ENCODE assay signal across 1 cellular context in the genomic region with DNA sequence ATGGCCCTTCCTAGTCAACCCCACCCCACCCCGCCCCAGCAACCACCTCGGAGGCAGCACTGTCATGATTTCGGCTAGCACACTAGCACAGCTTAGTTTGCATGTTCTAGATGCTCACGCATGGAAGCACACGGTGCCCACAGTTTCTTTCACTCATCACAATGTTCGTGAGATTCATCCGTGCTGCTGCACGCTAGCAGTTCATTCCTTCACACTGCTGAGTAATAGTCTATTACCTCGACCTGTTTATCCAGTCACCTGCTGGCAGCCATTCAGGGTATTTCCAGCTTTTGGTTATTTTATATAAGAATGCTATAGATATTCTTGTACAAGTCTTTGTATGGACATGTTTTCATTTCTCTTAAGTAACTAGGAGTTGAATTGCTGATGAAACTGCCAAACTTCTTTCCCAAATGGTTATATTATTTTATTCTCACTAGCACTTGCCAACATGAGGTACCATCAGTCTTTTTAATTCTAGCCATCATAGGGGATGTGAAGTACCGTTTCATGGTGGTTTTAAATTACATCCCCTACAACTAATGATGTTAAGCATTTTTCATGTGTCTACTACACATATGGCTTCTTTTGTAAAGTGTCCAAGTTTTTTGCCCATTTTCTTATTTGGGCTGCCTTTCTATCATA.
TF ChIP-seq lines count a peak whose summit lies in the region.

No MANE protein-coding gene starts in this region.

TF ChIP-seq in GM23338, 12 proteins besides CTCF, POLR2A, EP300 and RAD21 (continued from another document):
- TF ChIP-seq, protein P1, sequence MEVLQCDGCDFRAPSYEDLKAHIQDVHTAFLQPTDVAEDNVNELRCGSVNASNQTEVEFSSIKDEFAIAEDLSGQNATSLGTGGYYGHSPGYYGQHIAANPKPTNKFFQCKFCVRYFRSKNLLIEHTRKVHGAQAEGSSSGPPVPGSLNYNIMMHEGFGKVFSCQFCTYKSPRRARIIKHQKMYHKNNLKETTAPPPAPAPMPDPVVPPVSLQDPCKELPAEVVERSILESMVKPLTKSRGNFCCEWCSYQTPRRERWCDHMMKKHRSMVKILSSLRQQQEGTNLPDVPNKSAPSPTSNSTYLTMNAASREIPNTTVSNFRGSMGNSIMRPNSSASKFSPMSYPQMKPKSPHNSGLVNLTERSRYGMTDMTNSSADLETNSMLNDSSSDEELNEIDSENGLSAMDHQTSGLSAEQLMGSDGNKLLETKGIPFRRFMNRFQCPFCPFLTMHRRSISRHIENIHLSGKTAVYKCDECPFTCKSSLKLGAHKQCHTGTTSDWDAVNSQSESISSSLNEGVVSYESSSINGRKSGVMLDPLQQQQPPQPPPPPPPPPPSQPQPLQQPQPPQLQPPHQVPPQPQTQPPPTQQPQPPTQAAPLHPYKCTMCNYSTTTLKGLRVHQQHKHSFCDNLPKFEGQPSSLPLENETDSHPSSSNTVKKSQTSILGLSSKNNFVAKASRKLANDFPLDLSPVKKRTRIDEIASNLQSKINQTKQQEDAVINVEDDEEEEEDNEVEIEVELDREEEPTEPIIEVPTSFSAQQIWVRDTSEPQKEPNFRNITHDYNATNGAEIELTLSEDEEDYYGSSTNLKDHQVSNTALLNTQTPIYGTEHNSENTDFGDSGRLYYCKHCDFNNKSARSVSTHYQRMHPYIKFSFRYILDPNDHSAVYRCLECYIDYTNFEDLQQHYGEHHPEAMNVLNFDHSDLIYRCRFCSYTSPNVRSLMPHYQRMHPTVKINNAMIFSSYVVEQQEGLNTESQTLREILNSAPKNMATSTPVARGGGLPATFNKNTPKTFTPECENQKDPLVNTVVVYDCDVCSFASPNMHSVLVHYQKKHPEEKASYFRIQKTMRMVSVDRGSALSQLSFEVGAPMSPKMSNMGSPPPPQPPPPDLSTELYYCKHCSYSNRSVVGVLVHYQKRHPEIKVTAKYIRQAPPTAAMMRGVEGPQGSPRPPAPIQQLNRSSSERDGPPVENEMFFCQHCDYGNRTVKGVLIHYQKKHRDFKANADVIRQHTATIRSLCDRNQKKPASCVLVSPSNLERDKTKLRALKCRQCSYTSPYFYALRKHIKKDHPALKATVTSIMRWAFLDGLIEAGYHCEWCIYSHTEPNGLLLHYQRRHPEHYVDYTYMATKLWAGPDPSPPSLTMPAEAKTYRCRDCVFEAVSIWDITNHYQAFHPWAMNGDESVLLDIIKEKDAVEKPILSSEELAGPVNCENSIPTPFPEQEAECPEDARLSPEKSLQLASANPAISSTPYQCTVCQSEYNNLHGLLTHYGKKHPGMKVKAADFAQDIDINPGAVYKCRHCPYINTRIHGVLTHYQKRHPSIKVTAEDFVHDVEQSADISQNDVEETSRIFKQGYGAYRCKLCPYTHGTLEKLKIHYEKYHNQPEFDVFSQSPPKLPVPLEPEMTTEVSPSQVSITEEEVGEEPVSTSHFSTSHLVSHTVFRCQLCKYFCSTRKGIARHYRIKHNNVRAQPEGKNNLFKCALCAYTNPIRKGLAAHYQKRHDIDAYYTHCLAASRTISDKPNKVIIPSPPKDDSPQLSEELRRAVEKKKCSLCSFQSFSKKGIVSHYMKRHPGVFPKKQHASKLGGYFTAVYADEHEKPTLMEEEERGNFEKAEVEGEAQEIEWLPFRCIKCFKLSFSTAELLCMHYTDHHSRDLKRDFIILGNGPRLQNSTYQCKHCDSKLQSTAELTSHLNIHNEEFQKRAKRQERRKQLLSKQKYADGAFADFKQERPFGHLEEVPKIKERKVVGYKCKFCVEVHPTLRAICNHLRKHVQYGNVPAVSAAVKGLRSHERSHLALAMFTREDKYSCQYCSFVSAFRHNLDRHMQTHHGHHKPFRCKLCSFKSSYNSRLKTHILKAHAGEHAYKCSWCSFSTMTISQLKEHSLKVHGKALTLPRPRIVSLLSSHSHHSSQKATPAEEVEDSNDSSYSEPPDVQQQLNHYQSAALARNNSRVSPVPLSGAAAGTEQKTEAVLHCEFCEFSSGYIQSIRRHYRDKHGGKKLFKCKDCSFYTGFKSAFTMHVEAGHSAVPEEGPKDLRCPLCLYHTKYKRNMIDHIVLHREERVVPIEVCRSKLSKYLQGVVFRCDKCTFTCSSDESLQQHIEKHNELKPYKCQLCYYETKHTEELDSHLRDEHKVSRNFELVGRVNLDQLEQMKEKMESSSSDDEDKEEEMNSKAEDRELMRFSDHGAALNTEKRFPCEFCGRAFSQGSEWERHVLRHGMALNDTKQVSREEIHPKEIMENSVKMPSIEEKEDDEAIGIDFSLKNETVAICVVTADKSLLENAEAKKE (CRISPR knock-in tag; IDR thresholded peaks at IDR 0.05) = no peak
- no peak for TF ChIP-seq JUNB (IDR thresholded peaks at IDR 0.05; ENCODE audit: unreplicated experiment)
- TF ChIP-seq POLR2AphosphoS5 (IDR thresholded peaks at IDR 0.05; ENCODE audit: low read depth) = no peak
- TF ChIP-seq, protein P2, sequence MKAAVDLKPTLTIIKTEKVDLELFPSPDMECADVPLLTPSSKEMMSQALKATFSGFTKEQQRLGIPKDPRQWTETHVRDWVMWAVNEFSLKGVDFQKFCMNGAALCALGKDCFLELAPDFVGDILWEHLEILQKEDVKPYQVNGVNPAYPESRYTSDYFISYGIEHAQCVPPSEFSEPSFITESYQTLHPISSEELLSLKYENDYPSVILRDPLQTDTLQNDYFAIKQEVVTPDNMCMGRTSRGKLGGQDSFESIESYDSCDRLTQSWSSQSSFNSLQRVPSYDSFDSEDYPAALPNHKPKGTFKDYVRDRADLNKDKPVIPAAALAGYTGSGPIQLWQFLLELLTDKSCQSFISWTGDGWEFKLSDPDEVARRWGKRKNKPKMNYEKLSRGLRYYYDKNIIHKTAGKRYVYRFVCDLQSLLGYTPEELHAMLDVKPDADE (IDR thresholded peaks at IDR 0.05) = no peak
- TF ChIP-seq STAT1 (IDR thresholded peaks at IDR 0.05; ENCODE audit: unreplicated experiment) = no peak
- TF ChIP-seq, protein P3, sequence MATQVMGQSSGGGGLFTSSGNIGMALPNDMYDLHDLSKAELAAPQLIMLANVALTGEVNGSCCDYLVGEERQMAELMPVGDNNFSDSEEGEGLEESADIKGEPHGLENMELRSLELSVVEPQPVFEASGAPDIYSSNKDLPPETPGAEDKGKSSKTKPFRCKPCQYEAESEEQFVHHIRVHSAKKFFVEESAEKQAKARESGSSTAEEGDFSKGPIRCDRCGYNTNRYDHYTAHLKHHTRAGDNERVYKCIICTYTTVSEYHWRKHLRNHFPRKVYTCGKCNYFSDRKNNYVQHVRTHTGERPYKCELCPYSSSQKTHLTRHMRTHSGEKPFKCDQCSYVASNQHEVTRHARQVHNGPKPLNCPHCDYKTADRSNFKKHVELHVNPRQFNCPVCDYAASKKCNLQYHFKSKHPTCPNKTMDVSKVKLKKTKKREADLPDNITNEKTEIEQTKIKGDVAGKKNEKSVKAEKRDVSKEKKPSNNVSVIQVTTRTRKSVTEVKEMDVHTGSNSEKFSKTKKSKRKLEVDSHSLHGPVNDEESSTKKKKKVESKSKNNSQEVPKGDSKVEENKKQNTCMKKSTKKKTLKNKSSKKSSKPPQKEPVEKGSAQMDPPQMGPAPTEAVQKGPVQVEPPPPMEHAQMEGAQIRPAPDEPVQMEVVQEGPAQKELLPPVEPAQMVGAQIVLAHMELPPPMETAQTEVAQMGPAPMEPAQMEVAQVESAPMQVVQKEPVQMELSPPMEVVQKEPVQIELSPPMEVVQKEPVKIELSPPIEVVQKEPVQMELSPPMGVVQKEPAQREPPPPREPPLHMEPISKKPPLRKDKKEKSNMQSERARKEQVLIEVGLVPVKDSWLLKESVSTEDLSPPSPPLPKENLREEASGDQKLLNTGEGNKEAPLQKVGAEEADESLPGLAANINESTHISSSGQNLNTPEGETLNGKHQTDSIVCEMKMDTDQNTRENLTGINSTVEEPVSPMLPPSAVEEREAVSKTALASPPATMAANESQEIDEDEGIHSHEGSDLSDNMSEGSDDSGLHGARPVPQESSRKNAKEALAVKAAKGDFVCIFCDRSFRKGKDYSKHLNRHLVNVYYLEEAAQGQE (IDR thresholded peaks at IDR 0.05; ENCODE audit: unreplicated experiment) = no peak
- TF ChIP-seq ZNF114 (CRISPR knock-in tag; IDR thresholded peaks at IDR 0.05) = no peak
- TF ChIP-seq EZH2 (IDR thresholded peaks at IDR 0.05; ENCODE audit: low read depth, unreplicated experiment) = no peak
- TF ChIP-seq CREB1 (CRISPR knock-in tag; IDR thresholded peaks at IDR 0.05; ENCODE audit: low read depth) = no peak
- no peak for TF ChIP-seq NANOG (IDR thresholded peaks at IDR 0.05; ENCODE audit: borderline replicate concordance)
TF ChIP-seq in GM23338: peak in this region for 0.
